Comparison of ENCODE assay signal across 8 cellular contexts in the genomic region with DNA sequence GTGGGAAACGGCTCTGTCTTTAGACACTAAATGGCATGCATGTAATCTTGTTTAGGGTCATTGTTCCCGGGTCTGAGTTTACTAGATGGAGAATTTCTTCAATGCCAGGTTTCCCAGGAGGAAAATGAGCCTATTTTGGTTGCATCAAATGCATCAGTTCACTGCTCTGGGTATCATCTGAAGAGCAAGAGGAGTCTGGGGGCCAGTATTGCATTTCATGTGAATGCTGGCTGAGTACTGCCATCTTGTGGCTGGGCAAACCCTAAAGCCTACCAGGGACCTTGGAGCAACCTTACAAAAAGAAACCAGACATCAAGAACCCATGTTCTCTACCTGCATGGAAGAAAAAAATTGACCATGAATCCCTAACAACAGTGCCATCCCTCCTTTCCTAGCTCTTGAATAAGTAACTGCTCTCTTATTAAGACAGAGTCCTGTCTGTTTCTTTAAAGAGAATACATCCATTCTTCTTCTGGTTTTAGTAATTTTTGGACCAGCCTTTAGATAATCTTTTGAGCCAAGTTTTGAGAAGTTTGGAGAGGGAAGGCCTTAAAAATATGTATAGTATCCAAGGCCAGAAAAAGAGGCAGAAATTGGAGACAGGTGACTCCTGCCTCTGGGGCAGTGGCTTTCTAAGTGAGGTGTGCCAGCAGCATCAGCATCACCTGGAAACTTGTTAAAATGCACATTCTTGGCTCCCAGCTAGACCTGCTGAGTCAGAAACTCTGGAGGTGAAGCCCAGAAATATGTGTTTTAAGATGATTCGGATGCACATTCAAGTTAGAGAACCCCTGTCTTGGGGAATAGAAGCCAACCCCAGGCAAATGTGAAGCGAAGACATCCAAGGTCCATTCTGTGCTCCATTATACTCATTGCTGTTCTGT.
DNase-seq lines count a peak whose midpoint lies in the region; ATAC-seq lines count a peak whose summit lies in the region.

No MANE protein-coding gene starts in this region.

- peaks cover 80% of the 10 kb centered on the region for H3K4me1 Mint-ChIP-seq in activated T-helper 1 cell treated with anti-CD3 and anti-CD28 coated beads, Interleukin-12 subunit alpha, Interleukin-12 subunit beta, Interleukin-2, Interleukin-4 antibody, amounts not matched to agents 30 ng/mL and 10 ng/mL and 1 ng/mL, durations not matched to agents 14 hours and 24 hours and 36 hours (ENCODE audit: low read depth)

- peaks cover 7% of the 10 kb centered on the region for H3K36me3 Mint-ChIP-seq in activated T-helper 1 cell treated with anti-CD3 and anti-CD28 coated beads, Interleukin-12 subunit alpha, Interleukin-12 subunit beta, Interleukin-2, Interleukin-4 antibody, amounts not matched to agents 30 ng/mL and 10 ng/mL and 1 ng/mL, durations not matched to agents 14 hours and 24 hours and 36 hours (ENCODE audit: low read depth)

- no peak overlapping the region for H3K27ac Mint-ChIP-seq in activated T-helper 1 cell treated with anti-CD3 and anti-CD28 coated beads, Interleukin-12 subunit alpha, Interleukin-12 subunit beta, Interleukin-2, Interleukin-4 antibody, amounts not matched to agents 30 ng/mL and 10 ng/mL and 1 ng/mL, durations not matched to agents 14 hours and 24 hours and 36 hours

- no peaks in the 10 kb centered on the region for H3K27me3 Mint-ChIP-seq in activated T-helper 1 cell treated with anti-CD3 and anti-CD28 coated beads, Interleukin-12 subunit alpha, Interleukin-12 subunit beta, Interleukin-2, Interleukin-4 antibody, amounts not matched to agents 30 ng/mL and 10 ng/mL and 1 ng/mL, durations not matched to agents 14 hours and 24 hours and 36 hours (ENCODE audit: insufficient read depth)

- peaks cover 8% of the 10 kb centered on the region for H3K9me3 Mint-ChIP-seq in activated T-helper 1 cell treated with anti-CD3 and anti-CD28 coated beads, Interleukin-12 subunit alpha, Interleukin-12 subunit beta, Interleukin-2, Interleukin-4 antibody, amounts not matched to agents 30 ng/mL and 10 ng/mL and 1 ng/mL, durations not matched to agents 14 hours and 24 hours and 36 hours

- no peak for ATAC-seq in GM18519 (IDR thresholded peaks at IDR 0.05; ENCODE audit: low FRiP score, unreplicated experiment)

- DNase-seq in DMS153 treated with DMSO at 0.1 percent for 48 hours (lab: John Stamatoyannopoulos, UW; ENCODE audit: unreplicated experiment) (peak; percentile 66), HuH-7 (ENCODE audit: low spot score) (peak; percentile 23), OCI-M1 (lab: John Stamatoyannopoulos, UW) (peak; percentile 71), germinal center (ENCODE audit: low spot score) (peak; percentile 53), putamen (ENCODE audit: low spot score) (peak; percentile 60), mesenteric fat pad (ENCODE audit: low spot score) (no peak)
- peak; percentile 70 for DNase-seq in activated T-helper 1 cell treated with anti-CD3 and anti-CD28 coated beads, Interleukin-12 subunit alpha, Interleukin-12 subunit beta, Interleukin-2, Interleukin-4 antibody, amounts not matched to agents 30 ng/mL and 10 ng/mL and 1 ng/mL, durations not matched to agents 14 hours and 24 hours and 36 hours (ENCODE audit: low spot score)

- H3K4me3 Mint-ChIP-seq in activated T-helper 1 cell treated with anti-CD3 and anti-CD28 coated beads, Interleukin-12 subunit alpha, Interleukin-12 subunit beta, Interleukin-2, Interleukin-4 antibody, amounts not matched to agents 30 ng/mL and 10 ng/mL and 1 ng/mL, durations not matched to agents 14 hours and 24 hours and 36 hours: no peak overlapping the region

- intact Hi-C loops in activated T-helper 1 cell treated with anti-CD3 and anti-CD28 coated beads, Interleukin-12 subunit alpha, Interleukin-12 subunit beta, Interleukin-2, Interleukin-4 antibody, amounts not matched to agents 30 ng/mL and 10 ng/mL and 1 ng/mL, durations not matched to agents 14 hours and 24 hours and 36 hours (cut with micrococcal nuclease): loop anchor here (1.0 kb wide), 3 partner anchors 74 to 463 kb away; no protein-coding TSS in a partner anchor
